ENCODE assay signal across 8 cellular contexts in the genomic region with DNA sequence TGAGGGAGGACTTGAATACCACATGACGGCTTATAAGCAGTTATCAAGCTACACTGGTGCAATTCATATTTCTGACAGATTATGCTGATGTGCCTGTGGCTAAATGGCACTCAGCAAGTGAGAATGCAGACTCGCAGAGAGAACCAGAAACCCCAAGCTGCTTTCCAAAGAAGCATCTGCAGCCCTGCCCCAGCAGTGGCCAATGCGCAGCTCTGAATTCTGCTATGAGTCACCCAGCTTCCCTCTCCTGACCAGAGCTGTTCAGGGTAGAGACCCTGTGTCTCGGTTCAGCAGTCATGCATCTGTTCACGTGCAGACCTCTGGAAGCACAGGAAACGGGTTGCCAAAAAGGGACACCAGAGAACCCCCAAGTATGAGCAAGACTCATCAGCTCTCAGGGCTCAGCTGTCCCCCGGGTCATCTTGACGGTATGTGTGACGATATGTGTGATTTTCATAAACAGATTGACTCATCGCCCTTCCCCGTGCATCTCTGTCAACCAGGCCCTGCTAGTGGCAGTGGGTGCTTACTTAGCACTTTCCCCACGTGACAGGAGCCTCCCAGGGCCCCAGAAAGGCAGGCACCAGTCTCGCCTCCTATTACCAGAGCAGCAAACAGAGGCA.
A peak's percentile ranks its signal among the peaks of the same experiment; 100 is the strongest.
DNase-seq lines count a peak whose midpoint lies in the region; ATAC-seq and TF ChIP-seq lines count a peak whose summit lies in the region.

No MANE protein-coding gene starts in this region.

- no peak for TF ChIP-seq CTCF in GM10248 (IDR thresholded peaks at IDR 0.05; ENCODE audit: control extremely low read depth, extremely low read depth, low read depth, missing control alignments)
- no peak for TF ChIP-seq CTCF in activated CD8-positive, alpha-beta T cell treated with anti-CD3 and anti-CD28 coated beads for 36 hours (IDR thresholded peaks at IDR 0.05)

- H3K27ac ChIP-seq in muscle layer of colon (ENCODE audit: low read depth, low read length) = peak overlapping the region; percentile 90

- H3K27ac Mint-ChIP-seq in activated CD8-positive, alpha-beta T cell treated with anti-CD3 and anti-CD28 coated beads for 36 hours = peak overlapping the region; percentile 96
- peak overlapping the region; percentile 98 for H3K27ac Mint-ChIP-seq in stimulated activated naive B cell treated with anti-CD40 and anti-IgM and Interleukin-4, amounts not matched to agents 10 μg/mL and 1 μg/mL and 100 μg/mL, for 72 hours

- peaks cover 98% of the 10 kb centered on the region for H3K4me1 Mint-ChIP-seq in activated CD8-positive, alpha-beta T cell treated with anti-CD3 and anti-CD28 coated beads for 36 hours (ENCODE audit: low read depth)
- H3K4me1 Mint-ChIP-seq in stimulated activated naive B cell treated with anti-CD40 and anti-IgM and Interleukin-4, amounts not matched to agents 10 μg/mL and 1 μg/mL and 100 μg/mL, for 72 hours = peaks cover 0 to 78% of the 10 kb centered on the region in 2 donors

- peaks cover 33% of the 10 kb centered on the region for H3K4me1 ChIP-seq in muscle layer of colon (ENCODE audit: insufficient read depth, low read length)

- peak; percentile 91 for ATAC-seq in activated CD8-positive, alpha-beta T cell treated with anti-CD3 and anti-CD28 coated beads for 36 hours
- peak; percentile 92 to 95 for ATAC-seq in stimulated activated naive B cell treated with anti-CD40 and anti-IgM and Interleukin-4, amounts not matched to agents 10 μg/mL and 1 μg/mL and 100 μg/mL, for 72 hours (replicated peaks)

- no peak overlapping the region for H3K4me3 ChIP-seq in muscle layer of colon (ENCODE audit: low read depth in 1 of 2, low read length in 2 of 2)

- DNase-seq in GM10248 (ENCODE audit: extremely low spot score) = peak; percentile 88
- peak; percentile 30 for DNase-seq in HEK293T (ENCODE audit: extremely low spot score)
- peak; percentile 86 for DNase-seq in NCI-H226
- DNase-seq in activated CD8-positive, alpha-beta T cell treated with anti-CD3 and anti-CD28 coated beads for 36 hours = peak; percentile 96
- peak; percentile 67 for DNase-seq in effector CD8-positive, alpha-beta T cell (lab: John Stamatoyannopoulos, UW)
- DNase-seq in stimulated activated naive B cell treated with anti-CD40 and anti-IgM and Interleukin-4, amounts not matched to agents 10 μg/mL and 1 μg/mL and 100 μg/mL, for 72 hours = peak; percentile 97
- no peak for DNase-seq in NCI-H2107 (lab: John Stamatoyannopoulos, UW)

- peak overlapping the region; percentile 49 for H3K4me3 Mint-ChIP-seq in activated CD8-positive, alpha-beta T cell treated with anti-CD3 and anti-CD28 coated beads for 36 hours
- peak overlapping the region; percentile 29 to 69 for H3K4me3 Mint-ChIP-seq in stimulated activated naive B cell treated with anti-CD40 and anti-IgM and Interleukin-4, amounts not matched to agents 10 μg/mL and 1 μg/mL and 100 μg/mL, for 72 hours

- intact Hi-C loops in activated CD8-positive, alpha-beta T cell treated with anti-CD3 and anti-CD28 coated beads for 36 hours (cut with micrococcal nuclease) = loop anchor here (1.0 kb wide), 1 partner anchor 14 kb away; no protein-coding TSS in a partner anchor

- no peaks in the 10 kb centered on the region for H3K27me3 Mint-ChIP-seq in activated CD8-positive, alpha-beta T cell treated with anti-CD3 and anti-CD28 coated beads for 36 hours
- no peaks in the 10 kb centered on the region for H3K27me3 Mint-ChIP-seq in stimulated activated naive B cell treated with anti-CD40 and anti-IgM and Interleukin-4, amounts not matched to agents 10 μg/mL and 1 μg/mL and 100 μg/mL, for 72 hours

- no peaks in the 10 kb centered on the region for H3K9me3 ChIP-seq in muscle layer of colon (ENCODE audit: low read length)

- peaks cover 5% of the 10 kb centered on the region for H3K36me3 ChIP-seq in muscle layer of colon (ENCODE audit: insufficient read depth, low read length)

- POLR2A ChIA-PET in GM10248 (lab: Yijun Ruan, JAX) = interaction anchor here (1.3 kb wide), 1 partner anchor 41 kb away, joined by 6 read pairs; no protein-coding TSS in a partner anchor
- POLR2A ChIA-PET in HEK293T (lab: Yijun Ruan, JAX) = no interaction called here
- POLR2A ChIA-PET in activated CD8-positive, alpha-beta T cell treated with anti-CD3 and anti-CD28 coated beads for 36 hours (lab: Charles Lee) = interaction anchor here (0.8 to 5.1 kb wide), 16 partner anchors 9 to 165 kb away, joined by 3 to 56 read pairs (median 4); no protein-coding TSS in a partner anchor

- H3K9ac ChIP-seq in muscle layer of colon (ENCODE audit: low read length) = peak overlapping the region; percentile 47

- CTCF ChIA-PET in GM10248 (lab: Yijun Ruan, JAX) (interaction anchor here (0.9 to 5.1 kb wide), 8 partner anchors 9 to 208 kb away, joined by 3 to 25 read pairs (median 4); partner anchors contain the start of gene PSEN2), HEK293T (lab: Yijun Ruan, JAX) (interaction anchor here (0.7 to 1.2 kb wide), 2 partner anchors 37 to 166 kb away, joined by 3 to 5 read pairs; no protein-coding TSS in a partner anchor)
- CTCF ChIA-PET in activated CD8-positive, alpha-beta T cell treated with anti-CD3 and anti-CD28 coated beads for 36 hours (lab: Charles Lee) = interaction anchor here (0.7 to 3.3 kb wide), 19 partner anchors 9 to 255 kb away, joined by 3 to 22 read pairs (median 4); partner anchors contain the start of genes ITPKB and PARP1

- H3K36me3 Mint-ChIP-seq in activated CD8-positive, alpha-beta T cell treated with anti-CD3 and anti-CD28 coated beads for 36 hours (ENCODE audit: low read depth) = peaks cover 31% of the 10 kb centered on the region
- H3K36me3 Mint-ChIP-seq in stimulated activated naive B cell treated with anti-CD40 and anti-IgM and Interleukin-4, amounts not matched to agents 10 μg/mL and 1 μg/mL and 100 μg/mL, for 72 hours = peaks cover 48 to 61% of the 10 kb centered on the region in 2 donors

- no peaks in the 10 kb centered on the region for H3K27me3 ChIP-seq in muscle layer of colon (ENCODE audit: control insufficient read depth in 1 of 2, insufficient read depth in 2 of 2, low read length in 2 of 2)

- H3K9me3 Mint-ChIP-seq in activated CD8-positive, alpha-beta T cell treated with anti-CD3 and anti-CD28 coated beads for 36 hours = no peaks in the 10 kb centered on the region
- no peaks in the 10 kb centered on the region for H3K9me3 Mint-ChIP-seq in stimulated activated naive B cell treated with anti-CD40 and anti-IgM and Interleukin-4, amounts not matched to agents 10 μg/mL and 1 μg/mL and 100 μg/mL, for 72 hours

TF ChIP-seq in HEK293T, 16 proteins besides CTCF, POLR2A, EP300 and RAD21:
- TF ChIP-seq LEF1 (IDR thresholded peaks at IDR 0.05; ENCODE audit: borderline replicate concordance) = no peak
- TF ChIP-seq CTBP1 (IDR thresholded peaks at IDR 0.05; ENCODE audit: borderline replicate concordance) = no peak
